In genomic region chr5:55407984-55408383, GRCh38 we compare ENCODE assay signal across 25 cellular contexts.
"Had no signal": no experiment of that assay in that cellular context is flagged by ENCODE, and none has a peak within 500 bp of the region (broad histone marks: within the 10 kb centered on the region; RNA-seq: fewer than 3 reads in every experiment).

No MANE protein-coding gene starts in this region.

- H3K27me3 Mint-ChIP-seq: activated CD4-positive, alpha-beta T cell treated with anti-CD3 and anti-CD28 coated beads for 36 hours; activated CD8-positive, alpha-beta memory T cell treated with anti-CD3 and anti-CD28 coated beads, Interleukin-2, amount 10 ng/mL, durations not matched to agents 7 days and 5 days; activated naive CD8-positive, alpha-beta T cell; brain; naive thymus-derived CD4-positive, alpha-beta T cell; stimulated activated memory B cell treated with anti-CD40 and anti-IgM and Interleukin-4, amounts not matched to agents 10 μg/mL and 1 μg/mL and 100 μg/mL, for 72 hours; stimulated activated naive CD8-positive, alpha-beta T cell treated with anti-CD3 and anti-CD28 coated beads, Interleukin-15, amount 100 ng/mL, for 72 hours had no signal

- ATAC-seq: activated CD4-positive, alpha-beta T cell treated with anti-CD3 and anti-CD28 coated beads for 36 hours; activated CD8-positive, alpha-beta memory T cell treated with anti-CD3 and anti-CD28 coated beads, Interleukin-2, amount 10 ng/mL, durations not matched to agents 7 days and 5 days; activated CD8-positive, alpha-beta T cell treated with anti-CD3 and anti-CD28 coated beads, Interleukin-2, amount 10 ng/mL, durations not matched to agents 7 days and 5 days; esophagus mucosa; foreskin keratinocyte; naive thymus-derived CD4-positive, alpha-beta T cell; stimulated activated memory B cell treated with anti-CD40 and anti-IgM and Interleukin-4, amounts not matched to agents 10 μg/mL and 1 μg/mL and 100 μg/mL, for 72 hours; stimulated activated naive CD8-positive, alpha-beta T cell treated with anti-CD3 and anti-CD28 coated beads, Interleukin-15, amount 100 ng/mL, for 72 hours had no signal

- H3K4me3 Mint-ChIP-seq: activated CD4-positive, alpha-beta T cell treated with anti-CD3 and anti-CD28 coated beads for 36 hours; activated CD8-positive, alpha-beta memory T cell treated with anti-CD3 and anti-CD28 coated beads, Interleukin-2, amount 10 ng/mL, durations not matched to agents 7 days and 5 days; activated CD8-positive, alpha-beta T cell treated with anti-CD3 and anti-CD28 coated beads, Interleukin-2, amount 10 ng/mL, durations not matched to agents 7 days and 5 days; activated naive CD8-positive, alpha-beta T cell; brain; naive thymus-derived CD4-positive, alpha-beta T cell; stimulated activated memory B cell treated with anti-CD40 and anti-IgM and Interleukin-4, amounts not matched to agents 10 μg/mL and 1 μg/mL and 100 μg/mL, for 72 hours; stimulated activated naive CD8-positive, alpha-beta T cell treated with anti-CD3 and anti-CD28 coated beads, Interleukin-15, amount 100 ng/mL, for 72 hours; T-helper 2 cell treated with Interferon-gamma antibody and Interleukin-4, amounts not matched to agents 5 μg/mL and 100 μg/mL, for 36 hours had no signal

- H3K9me3 Mint-ChIP-seq: activated T-helper 2 cell treated with anti-CD3 and anti-CD28 coated beads, Interferon-gamma antibody, Interleukin-2, Interleukin-4, amounts not matched to agents 10 μg/mL and 5 μg/mL and 100 μg/mL, durations not matched to agents 14 hours and 24 hours and 36 hours; brain; stimulated activated memory B cell treated with anti-CD40 and anti-IgM and Interleukin-4, amounts not matched to agents 10 μg/mL and 1 μg/mL and 100 μg/mL, for 72 hours; stimulated activated naive CD8-positive, alpha-beta T cell treated with anti-CD3 and anti-CD28 coated beads, Interleukin-15, amount 100 ng/mL, for 72 hours; T-helper 2 cell treated with Interferon-gamma antibody and Interleukin-4, amounts not matched to agents 5 μg/mL and 100 μg/mL, for 36 hours had no signal

- H3K27ac Mint-ChIP-seq: activated CD4-positive, alpha-beta T cell treated with anti-CD3 and anti-CD28 coated beads for 36 hours; activated CD8-positive, alpha-beta memory T cell treated with anti-CD3 and anti-CD28 coated beads, Interleukin-2, amount 10 ng/mL, durations not matched to agents 7 days and 5 days; activated CD8-positive, alpha-beta T cell treated with anti-CD3 and anti-CD28 coated beads, Interleukin-2, amount 10 ng/mL, durations not matched to agents 7 days and 5 days; activated naive CD8-positive, alpha-beta T cell; activated T-helper 2 cell treated with anti-CD3 and anti-CD28 coated beads, Interferon-gamma antibody, Interleukin-2, Interleukin-4, amounts not matched to agents 10 μg/mL and 5 μg/mL and 100 μg/mL, durations not matched to agents 14 hours and 24 hours and 36 hours; brain; stimulated activated memory B cell treated with anti-CD40 and anti-IgM and Interleukin-4, amounts not matched to agents 10 μg/mL and 1 μg/mL and 100 μg/mL, for 72 hours; stimulated activated naive CD8-positive, alpha-beta T cell treated with anti-CD3 and anti-CD28 coated beads, Interleukin-15, amount 100 ng/mL, for 72 hours; T-helper 2 cell treated with Interferon-gamma antibody and Interleukin-4, amounts not matched to agents 5 μg/mL and 100 μg/mL, for 36 hours had no signal

- DNase-seq: activated CD4-positive, alpha-beta T cell treated with anti-CD3 and anti-CD28 coated beads for 36 hours; activated CD4-positive, CD25-positive, alpha-beta regulatory T cell; activated CD8-positive, alpha-beta memory T cell treated with anti-CD3 and anti-CD28 coated beads, Interleukin-2, amount 10 ng/mL, durations not matched to agents 7 days and 5 days; activated CD8-positive, alpha-beta T cell treated with anti-CD3 and anti-CD28 coated beads, Interleukin-2, amount 10 ng/mL, durations not matched to agents 7 days and 5 days; activated T-cell treated with anti-CD3 and anti-CD28 coated beads, Interleukin-2, amount 50 U/mL, for 48 hours; cortex of kidney; foreskin keratinocyte; heart right ventricle; midbrain; naive thymus-derived CD4-positive, alpha-beta T cell; nucleus accumbens; right cardiac atrium; stimulated activated CD4-positive, alpha-beta T cell treated with anti-CD3 and anti-CD28 coated beads, Interleukin-1b, Interleukin-23, amount 100 ng/mL, for 48 hours; stimulated activated CD4-positive, alpha-beta T cell treated with anti-CD3 and anti-CD28 coated beads, Interleukin-4, amount 100 ng/mL, for 4 hours; stimulated activated CD8-positive, alpha-beta memory T cell treated with anti-CD3 and anti-CD28 coated beads, Interleukin-4, amount 100 ng/mL, for 48 hours; stimulated activated naive CD8-positive, alpha-beta T cell treated with anti-CD3 and anti-CD28 coated beads, Interleukin-15, amount 100 ng/mL, for 72 hours; T-helper 1 cell; thyroid gland had no signal

- H3K4me1 Mint-ChIP-seq: activated CD8-positive, alpha-beta memory T cell treated with anti-CD3 and anti-CD28 coated beads, Interleukin-2, amount 10 ng/mL, durations not matched to agents 7 days and 5 days; brain had no signal

- FAIRE-seq: endothelial cell of umbilical vein had no signal
